ENCODE assay signal across 13 cellular contexts in the genomic region with DNA sequence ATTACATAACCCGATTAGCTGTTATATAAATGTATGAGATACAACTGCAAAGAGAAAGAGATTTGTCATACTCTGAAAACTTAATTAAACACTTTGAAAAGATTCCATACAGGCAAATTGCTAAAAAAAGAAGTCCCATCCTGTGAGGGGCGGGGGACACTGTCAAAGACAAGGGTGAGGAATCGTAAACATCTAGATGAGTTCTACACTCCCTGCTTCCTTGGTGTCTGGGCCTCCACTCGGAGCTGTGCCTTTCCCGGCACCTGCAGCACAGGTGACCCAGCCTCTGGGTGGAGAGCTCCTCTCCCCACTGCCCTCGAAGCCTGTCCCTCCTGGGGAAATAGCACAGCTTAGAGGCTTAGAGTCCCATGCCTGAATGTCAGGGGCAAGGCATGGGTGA.
"Had no signal": no experiment of that assay in that cellular context is flagged by ENCODE, and none has a peak within 500 bp of the region (broad histone marks: within the 10 kb centered on the region; RNA-seq: fewer than 3 reads in every experiment).

No MANE protein-coding gene starts in this region.

- ATAC-seq: stimulated activated naive CD8-positive, alpha-beta T cell treated with anti-CD3 and anti-CD28 coated beads, Interleukin-15, Interleukin-2, amounts not matched to agents 100 U/mL and 50 U/mL, for 24 hours had no signal

- H3K9me3 ChIP-seq: ascending aorta, testis had no signal

- H3K27ac ChIP-seq: cardiac muscle cell, testis had no signal

- H3K4me3 ChIP-seq: ascending aorta, cardiac muscle cell, testis had no signal

- FAIRE-seq: colon had no signal

- H3K27me3 ChIP-seq: ascending aorta, cardiac muscle cell, testis had no signal

- H3K4me1 ChIP-seq: testis had no signal

- H3K36me3 ChIP-seq: ascending aorta, cardiac muscle cell had no signal

- DNase-seq: activated CD4-positive, alpha-beta memory T cell treated with anti-CD3 and anti-CD28 coated beads, Interleukin-2, amount 10 ng/mL, durations not matched to agents 7 days and 5 days; activated CD4-positive, alpha-beta T cell treated with anti-CD3 and anti-CD28 coated beads for 1 hour; activated gamma-delta T cell treated with Interleukin-2 at 50 U/mL for 16 hours; activated T-cell treated with anti-CD3 and anti-CD28 coated beads, Interleukin-2, amount 50 U/mL, for 48 hours; effector CD4-positive, alpha-beta T cell; nephron progenitor cell; SIG-M5; stimulated activated CD4-positive, alpha-beta T cell treated with anti-CD3 and anti-CD28 coated beads, Interleukin-2, amount 100 ng/mL, for 48 hours; stimulated activated naive CD8-positive, alpha-beta T cell treated with anti-CD3 and anti-CD28 coated beads, Interleukin-15, Interleukin-2, amounts not matched to agents 100 U/mL and 50 U/mL, for 24 hours; testis had no signal
